Comparison of ENCODE assay signal across 17 cellular contexts in genomic region chr1:177122869-177123268, GRCh38. TPM values are rescaled to one million over a fixed set of nuclear protein-coding genes. Genes with fewer than 3 reads are reported as not detected.
DNase-seq lines count a peak whose midpoint lies in the region; ATAC-seq and TF ChIP-seq lines count a peak whose summit lies in the region.
"Had no signal": no experiment of that assay in that cellular context is flagged by ENCODE, and none has a peak within 500 bp of the region (broad histone marks: within the 10 kb centered on the region; RNA-seq: fewer than 3 reads in every experiment).

No MANE protein-coding gene starts in this region.

- H4K20me1 ChIP-seq in BLaER1 (no peaks in the 10 kb centered on the region), Loucy (ENCODE audit: insufficient read depth, low read length, poor library complexity, severe bottlenecking) (no peaks in the 10 kb centered on the region)

- POLR2A ChIA-PET in A673 (lab: Charles Lee; ENCODE audit: low non-redundant PET): no interaction called here

- H3K27ac Mint-ChIP-seq in activated T-helper 2 cell treated with anti-CD3 and anti-CD28 coated beads, Interferon-gamma antibody, Interleukin-2, Interleukin-4, amounts not matched to agents 10 μg/mL and 5 μg/mL and 100 μg/mL, durations not matched to agents 14 hours and 24 hours and 36 hours: no peak overlapping the region
- H3K27ac Mint-ChIP-seq: CD8-positive, alpha-beta memory T cell had no signal

- H3K36me3 Mint-ChIP-seq in activated T-helper 2 cell treated with anti-CD3 and anti-CD28 coated beads, Interferon-gamma antibody, Interleukin-2, Interleukin-4, amounts not matched to agents 10 μg/mL and 5 μg/mL and 100 μg/mL, durations not matched to agents 14 hours and 24 hours and 36 hours (ENCODE audit: low read depth): no peaks in the 10 kb centered on the region
- H3K36me3 Mint-ChIP-seq: CD8-positive, alpha-beta memory T cell had no signal

- DNase-seq in NCI-H524 treated with DMSO at 0.1 percent for 48 hours (lab: John Stamatoyannopoulos, UW) (peak; percentile 95), left kidney (ENCODE audit: low read depth, low spot score) (peak; percentile 87), A673 (ENCODE audit: low spot score) (no peak), NCI-H1092 treated with DMSO at 0.1 percent for 48 hours (lab: John Stamatoyannopoulos, UW) (no peak), heart left ventricle (no peak)
- no peak for DNase-seq in activated T-helper 2 cell treated with anti-CD3 and anti-CD28 coated beads, Interferon-gamma antibody, Interleukin-2, Interleukin-4, amounts not matched to agents 10 μg/mL and 5 μg/mL and 100 μg/mL, durations not matched to agents 14 hours and 24 hours and 36 hours (ENCODE audit: low spot score)
- DNase-seq: CD8-positive, alpha-beta memory T cell; H7; NCI-H1417 treated with DMSO at 0.1 percent for 48 hours; NCI-H2029; SW 1271 had no signal

- H3K27ac ChIP-seq in BLaER1 (peak overlapping the region; percentile 91), A673 (ENCODE audit: low read depth, low read length, poor library complexity, severe bottlenecking) (no peak overlapping the region), heart left ventricle (no peak overlapping the region)
- H3K27ac ChIP-seq: HL-60, KMS-11 had no signal

- no TSS peak for BruUV-seq in A673 (replicated peaks; lab: Mats Ljungman, UMichigan)

- peak overlapping the region; percentile 80 for H3K4me2 ChIP-seq in BLaER1
- H3K4me2 ChIP-seq in Loucy (ENCODE audit: low read depth, low read length, poor library complexity, severe bottlenecking): peak overlapping the region; percentile 31
- H3K4me2 ChIP-seq: KMS-11 had no signal

- H3K9ac ChIP-seq in BLaER1 (peak overlapping the region; percentile 68; the same call in 1 of the 2 replicates), Loucy (ENCODE audit: low read depth, low read length, poor library complexity, severe bottlenecking) (no peak overlapping the region)
- H3K9ac ChIP-seq: KMS-11 had no signal

- no peaks in the 10 kb centered on the region for H3K4me1 Mint-ChIP-seq in activated T-helper 2 cell treated with anti-CD3 and anti-CD28 coated beads, Interferon-gamma antibody, Interleukin-2, Interleukin-4, amounts not matched to agents 10 μg/mL and 5 μg/mL and 100 μg/mL, durations not matched to agents 14 hours and 24 hours and 36 hours (ENCODE audit: low read depth)
- H3K4me1 Mint-ChIP-seq: CD8-positive, alpha-beta memory T cell had no signal

- intact Hi-C loops in A673 (cut with micrococcal nuclease; ENCODE audit: unreplicated experiment): no loop called here
- intact Hi-C loops in activated T-helper 2 cell treated with anti-CD3 and anti-CD28 coated beads, Interferon-gamma antibody, Interleukin-2, Interleukin-4, amounts not matched to agents 10 μg/mL and 5 μg/mL and 100 μg/mL, durations not matched to agents 14 hours and 24 hours and 36 hours (cut with micrococcal nuclease): no loop called here
- intact Hi-C loops in heart left ventricle (cut with DNase I): loop anchor here in 1 of 10 donors (5.0 kb wide), 1 partner anchor 319 kb away; no protein-coding TSS in a partner anchor

- no peak for ATAC-seq in heart left ventricle
- ATAC-seq: Right ventricle myocardium inferior had no signal

- no peak overlapping the region for H2AFZ ChIP-seq in Loucy (ENCODE audit: low read length)

- TF ChIP-seq CTCF in Loucy (conservative IDR thresholded peaks at IDR 0.05; ENCODE audit: low read length) (no peak), A673 (conservative IDR thresholded peaks at IDR 0.05; ENCODE audit: low read depth, low read length) (no peak), heart left ventricle (IDR thresholded peaks at IDR 0.05) (no peak)

- no peaks in the 10 kb centered on the region for H3K9me3 ChIP-seq in BLaER1
- H3K9me3 ChIP-seq in Loucy (ENCODE audit: insufficient read depth, low read depth, low read length): no peaks in the 10 kb centered on the region
- no peaks in the 10 kb centered on the region for H3K9me3 ChIP-seq in A673 (ENCODE audit: low read depth, low read length, poor library complexity, severe bottlenecking)
- no peaks in the 10 kb centered on the region for H3K9me3 ChIP-seq in heart left ventricle

- H3K27me3 Mint-ChIP-seq in activated T-helper 2 cell treated with anti-CD3 and anti-CD28 coated beads, Interferon-gamma antibody, Interleukin-2, Interleukin-4, amounts not matched to agents 10 μg/mL and 5 μg/mL and 100 μg/mL, durations not matched to agents 14 hours and 24 hours and 36 hours (ENCODE audit: low read depth): no peaks in the 10 kb centered on the region

- H3K4me1 ChIP-seq in BLaER1: peaks cover 77% of the 10 kb centered on the region
- peaks cover 26% of the 10 kb centered on the region for H3K4me1 ChIP-seq in Loucy (ENCODE audit: insufficient read depth, low read length, poor library complexity, severe bottlenecking)
- no peaks in the 10 kb centered on the region for H3K4me1 ChIP-seq in A673 (ENCODE audit: insufficient read depth, low read length, poor library complexity, severe bottlenecking)
- H3K4me1 ChIP-seq in heart left ventricle: no peaks in the 10 kb centered on the region

- H3K79me2 ChIP-seq in Loucy (ENCODE audit: insufficient read depth, low read length): no peaks in the 10 kb centered on the region

- H3K27me3 ChIP-seq in BLaER1 (no peaks in the 10 kb centered on the region), Loucy (ENCODE audit: insufficient read depth, low read length, poor library complexity, severe bottlenecking) (no peaks in the 10 kb centered on the region), A673 (replicated peaks; ENCODE audit: insufficient read depth, low read depth, low read length, poor library complexity) (no peaks in the 10 kb centered on the region), heart left ventricle (no peaks in the 10 kb centered on the region)

- H3K4me3 ChIP-seq in BLaER1 (peak overlapping the region; percentile 9), Loucy (ENCODE audit: low read length, poor library complexity, severe bottlenecking) (no peak overlapping the region), A673 (ENCODE audit: low read depth, low read length, poor library complexity, severe bottlenecking) (no peak overlapping the region), heart left ventricle (no peak overlapping the region)

- 69 to 79% (median 75%) methylated on average over 4 of the region's 4 CpGs for WGBS in heart left ventricle, 4 donors

- no peaks in the 10 kb centered on the region for H3K9me2 ChIP-seq in Loucy (replicated peaks; ENCODE audit: low read depth, low read length)

- CTCF ChIA-PET in A673 (lab: Charles Lee): no interaction called here

- H3K9me3 Mint-ChIP-seq in activated T-helper 2 cell treated with anti-CD3 and anti-CD28 coated beads, Interferon-gamma antibody, Interleukin-2, Interleukin-4, amounts not matched to agents 10 μg/mL and 5 μg/mL and 100 μg/mL, durations not matched to agents 14 hours and 24 hours and 36 hours: no peaks in the 10 kb centered on the region

- no peak for TF ChIP-seq POLR2A in heart left ventricle (IDR thresholded peaks at IDR 0.05)

- no peak overlapping the region for H3K4me3 Mint-ChIP-seq in activated T-helper 2 cell treated with anti-CD3 and anti-CD28 coated beads, Interferon-gamma antibody, Interleukin-2, Interleukin-4, amounts not matched to agents 10 μg/mL and 5 μg/mL and 100 μg/mL, durations not matched to agents 14 hours and 24 hours and 36 hours (ENCODE audit: low read depth)

- no peaks in the 10 kb centered on the region for H3F3A ChIP-seq in Loucy (ENCODE audit: low read depth)

- no peaks in the 10 kb centered on the region for H3K36me3 ChIP-seq in BLaER1
- no peaks in the 10 kb centered on the region for H3K36me3 ChIP-seq in Loucy (ENCODE audit: insufficient read depth, low read length)
- H3K36me3 ChIP-seq in A673 (ENCODE audit: insufficient read depth, low read length, poor library complexity, severe bottlenecking): no peaks in the 10 kb centered on the region
- no peaks in the 10 kb centered on the region for H3K36me3 ChIP-seq in heart left ventricle

RNA-seq across cellular contexts. Expression of gene ASTN1, which starts 41.6 kb away (rescaled TPM):
- total RNA-seq in A673 (2021) (0.41 and 0.46 TPM in 2 replicates), heart left ventricle (1 to 10 TPM in 2 of 9 donors, under 1 TPM in 7; 0.16 to 3.6 (median 0.77) TPM)
- total RNA-seq in activated T-helper 2 cell treated with anti-CD3 and anti-CD28 coated beads, Interferon-gamma antibody, Interleukin-2, Interleukin-4, amounts not matched to agents 10 μg/mL and 5 μg/mL and 100 μg/mL, durations not matched to agents 14 hours and 24 hours and 36 hours: not detected in 2 replicates
- polyA plus RNA-seq in heart left ventricle: under 1 TPM; 0.15 to 0.19 TPM
- total RNA-seq: CD8-positive, alpha-beta memory T cell; OCI-LY7 had no signal
- polyA plus RNA-seq: CD8-positive, alpha-beta memory T cell had no signal

RNA-seq across cellular contexts. Expression of gene BRINP2, which starts 47.9 kb away (rescaled TPM):
- total RNA-seq in A673 (2021) (0.67 and 0.68 TPM in 2 replicates), heart left ventricle (1 to 10 TPM in 1 of 9 donors, under 1 TPM in 8; 0.11 to 1.2 (median 0.22) TPM)
- total RNA-seq in activated T-helper 2 cell treated with anti-CD3 and anti-CD28 coated beads, Interferon-gamma antibody, Interleukin-2, Interleukin-4, amounts not matched to agents 10 μg/mL and 5 μg/mL and 100 μg/mL, durations not matched to agents 14 hours and 24 hours and 36 hours: not detected in 2 replicates
- under 1 TPM; 0.12 to 0.15 TPM for polyA plus RNA-seq in heart left ventricle
- total RNA-seq: CD8-positive, alpha-beta memory T cell; H7; OCI-LY7 had no signal
- polyA plus RNA-seq: CD8-positive, alpha-beta memory T cell had no signal

Comparison
In these comparisons a context has a peak if more than half of its experiments do, and no peak if none do; other contexts are left out.
1. DNase-seq: peak in NCI-H524 treated with DMSO at 0.1 percent for 48 hours (single experiment) and left kidney (single experiment); none in A673 (single experiment), NCI-H1092 treated with DMSO at 0.1 percent for 48 hours (single experiment), activated T-helper 2 cell treated with anti-CD3 and anti-CD28 coated beads, Interferon-gamma antibody, Interleukin-2, Interleukin-4, amounts not matched to agents 10 μg/mL and 5 μg/mL and 100 μg/mL, durations not matched to agents 14 hours and 24 hours and 36 hours (single experiment) and heart left ventricle (0 of 5).